Comparison of ENCODE assay signal across 14 cellular contexts in genomic region chr5:66285343-66285942, GRCh38.
DNase-seq lines count a peak whose midpoint lies in the region; ATAC-seq and TF ChIP-seq lines count a peak whose summit lies in the region.
"Had no signal": no experiment of that assay in that cellular context is flagged by ENCODE, and none has a peak within 500 bp of the region (broad histone marks: within the 10 kb centered on the region; RNA-seq: fewer than 3 reads in every experiment).

No MANE protein-coding gene starts in this region.

- no peak overlapping the region for H2BK120ac ChIP-seq in neuronal stem cell (ENCODE audit: low read depth, low read length)

- no peaks in the 10 kb centered on the region for H3K4me1 ChIP-seq in neuronal stem cell (ENCODE audit: control insufficient read depth in 2 of 2, insufficient read depth in 1 of 2, low read depth in 1 of 2, low read length in 2 of 2)

- peak; percentile 54 to 68 for ATAC-seq in natural killer cell treated with Interleukin-12 subunit alpha and Interleukin-12 subunit beta and Interleukin-15 and Interleukin-18, amount 100 ng/mL, for 72 hours
- ATAC-seq in natural killer cell: no peak

- H3K4ac ChIP-seq in neuronal stem cell (ENCODE audit: low read length): no peak overlapping the region

- peaks cover 0 to 1% of the 10 kb centered on the region in 2 donors for H3K9me3 ChIP-seq in neuronal stem cell (replicated peaks in 1 of 2; ENCODE audit: control insufficient read depth in 2 of 2, insufficient read depth in 1 of 2, low read depth in 1 of 2, low read length in 2 of 2)
- H3K9me3 ChIP-seq: BLaER1 had no signal

- peaks cover 9 to 20% of the 10 kb centered on the region in 2 donors for H3K27me3 Mint-ChIP-seq in natural killer cell treated with Interleukin-12 subunit alpha and Interleukin-12 subunit beta and Interleukin-15 and Interleukin-18, amount 100 ng/mL, for 72 hours
- H3K27me3 Mint-ChIP-seq in natural killer cell (ENCODE audit: low read depth in 2 of 2): peaks cover 2 to 6% of the 10 kb centered on the region in 2 donors

- no peaks in the 10 kb centered on the region for H3K36me3 Mint-ChIP-seq in natural killer cell treated with Interleukin-12 subunit alpha and Interleukin-12 subunit beta and Interleukin-15 and Interleukin-18, amount 100 ng/mL, for 72 hours
- no peaks in the 10 kb centered on the region for H3K36me3 Mint-ChIP-seq in natural killer cell
- H3K36me3 Mint-ChIP-seq: CD8-positive, alpha-beta memory T cell had no signal

- no peak overlapping the region for H3K4me3 ChIP-seq in neuronal stem cell (ENCODE audit: low read length in 2 of 2)
- H3K4me3 ChIP-seq: BLaER1 had no signal

- H3K9ac ChIP-seq in neuronal stem cell (ENCODE audit: low read depth, low read length, poor library complexity): no peak overlapping the region
- H3K9ac ChIP-seq: BLaER1 had no signal

- WGBS in neuronal stem cell (ENCODE audit: extremely low coverage in 2 of 2, insufficient read length in 2 of 2, insufficient replicate concordance in 1 of 2), 2 donors: 100% methylated on average over 1 of the region's 3 CpGs; no CpG with 5 or more reads in 1 of the 2 donors

- H3K14ac ChIP-seq in neuronal stem cell (ENCODE audit: low read length): no peak overlapping the region

- H2BK15ac ChIP-seq in neuronal stem cell (ENCODE audit: low read length): peak overlapping the region; percentile 62

- H4K8ac ChIP-seq in neuronal stem cell (ENCODE audit: low read depth, low read length): no peak overlapping the region

- peak overlapping the region; percentile 76 for H3K18ac ChIP-seq in neuronal stem cell (ENCODE audit: low read length)

- H2AFZ ChIP-seq in neuronal stem cell (ENCODE audit: low read length): no peak overlapping the region

- no peaks in the 10 kb centered on the region for H3K4me1 Mint-ChIP-seq in natural killer cell treated with Interleukin-12 subunit alpha and Interleukin-12 subunit beta and Interleukin-15 and Interleukin-18, amount 100 ng/mL, for 72 hours (ENCODE audit: low read depth in 2 of 2)
- no peaks in the 10 kb centered on the region for H3K4me1 Mint-ChIP-seq in natural killer cell
- H3K4me1 Mint-ChIP-seq: CD8-positive, alpha-beta memory T cell had no signal

- no peak overlapping the region for H2BK5ac ChIP-seq in neuronal stem cell (ENCODE audit: low read length)

- H3K23ac ChIP-seq in neuronal stem cell (ENCODE audit: low read depth, low read length, poor library complexity): peak overlapping the region; percentile 19

- H3K9me3 Mint-ChIP-seq in natural killer cell treated with Interleukin-12 subunit alpha and Interleukin-12 subunit beta and Interleukin-15 and Interleukin-18, amount 100 ng/mL, for 72 hours: no peaks in the 10 kb centered on the region
- H3K9me3 Mint-ChIP-seq in natural killer cell: no peaks in the 10 kb centered on the region
- H3K9me3 Mint-ChIP-seq: CD8-positive, alpha-beta memory T cell had no signal

- H2AK5ac ChIP-seq in neuronal stem cell (ENCODE audit: low read depth, low read length): peak overlapping the region; percentile 23

- no peak for TF ChIP-seq CTCF in natural killer cell (IDR thresholded peaks at IDR 0.05)

- H4K91ac ChIP-seq in neuronal stem cell (ENCODE audit: low read depth, low read length, poor library complexity): no peak overlapping the region

- no peaks in the 10 kb centered on the region for H3K27me3 ChIP-seq in neuronal stem cell (ENCODE audit: control insufficient read depth in 3 of 3, insufficient read depth in 3 of 3, low read depth in 1 of 3, low read length in 3 of 3)
- H3K27me3 ChIP-seq: BLaER1 had no signal

- H3K36me3 ChIP-seq in neuronal stem cell (replicated peaks in 1 of 2; ENCODE audit: control insufficient read depth in 2 of 2, insufficient read depth in 2 of 2, low read length in 2 of 2): no peaks in the 10 kb centered on the region
- H3K36me3 ChIP-seq: BLaER1 had no signal

- no peak overlapping the region for H3K27ac Mint-ChIP-seq in natural killer cell treated with Interleukin-12 subunit alpha and Interleukin-12 subunit beta and Interleukin-15 and Interleukin-18, amount 100 ng/mL, for 72 hours
- no peak overlapping the region for H3K27ac Mint-ChIP-seq in natural killer cell
- H3K27ac Mint-ChIP-seq: CD8-positive, alpha-beta memory T cell had no signal

- H3K27ac ChIP-seq in neuronal stem cell (replicated peaks; ENCODE audit: low read length): no peak overlapping the region
- H3K27ac ChIP-seq: BLaER1 had no signal

- no peaks in the 10 kb centered on the region for H3K79me1 ChIP-seq in neuronal stem cell (ENCODE audit: low read depth, low read length)

- peak; percentile 17 for DNase-seq in activated CD4-positive, alpha-beta T cell treated with anti-CD3 and anti-CD28 coated beads for 48 hours
- no peak for DNase-seq in activated CD4-positive, alpha-beta T cell treated with anti-CD3 and anti-CD28 coated beads, Interleukin-2, amount 50 U/mL, for 4 hours
- no peak for DNase-seq in natural killer cell treated with Interleukin-12 subunit alpha and Interleukin-12 subunit beta and Interleukin-15 and Interleukin-18, amount 100 ng/mL, for 72 hours (ENCODE audit: low spot score)
- DNase-seq in natural killer cell (no peak), neuronal stem cell (ENCODE audit: low spot score) (no peak), cerebellar nuclear complex (lab: John Stamatoyannopoulos, UW) (no peak)
- no peak for DNase-seq in activated naive CD4-positive, alpha-beta T cell (lab: John Stamatoyannopoulos, UW)
- DNase-seq: CD8-positive, alpha-beta memory T cell; DMS79 treated with DMSO at 0.1 percent for 48 hours; KBM-7; NCI-H1436; NCI-H2029 treated with DMSO at 0.1 percent for 48 hours; NCI-H510A treated with DMSO at 0.1 percent for 48 hours had no signal

- no peak overlapping the region for H3K4me2 ChIP-seq in neuronal stem cell (ENCODE audit: insufficient read depth, low read length, poor library complexity, severe bottlenecking)
- H3K4me2 ChIP-seq: BLaER1 had no signal

- intact Hi-C loops in natural killer cell (cut with micrococcal nuclease): no loop called here

- no peak overlapping the region for H2BK12ac ChIP-seq in neuronal stem cell (ENCODE audit: low read length)

- H3K4me3 Mint-ChIP-seq in natural killer cell treated with Interleukin-12 subunit alpha and Interleukin-12 subunit beta and Interleukin-15 and Interleukin-18, amount 100 ng/mL, for 72 hours: no peak overlapping the region
- no peak overlapping the region for H3K4me3 Mint-ChIP-seq in natural killer cell
- H3K4me3 Mint-ChIP-seq: CD8-positive, alpha-beta memory T cell had no signal

Comparison
In these comparisons a context has a peak if more than half of its experiments do, and no peak if none do; other contexts are left out.
1. ATAC-seq: peak in natural killer cell treated with Interleukin-12 subunit alpha and Interleukin-12 subunit beta and Interleukin-15 and Interleukin-18, amount 100 ng/mL, for 72 hours (2 of 2); none in natural killer cell (0 of 3).